8 cellular contexts compared by ENCODE assay signal in the genomic region with DNA sequence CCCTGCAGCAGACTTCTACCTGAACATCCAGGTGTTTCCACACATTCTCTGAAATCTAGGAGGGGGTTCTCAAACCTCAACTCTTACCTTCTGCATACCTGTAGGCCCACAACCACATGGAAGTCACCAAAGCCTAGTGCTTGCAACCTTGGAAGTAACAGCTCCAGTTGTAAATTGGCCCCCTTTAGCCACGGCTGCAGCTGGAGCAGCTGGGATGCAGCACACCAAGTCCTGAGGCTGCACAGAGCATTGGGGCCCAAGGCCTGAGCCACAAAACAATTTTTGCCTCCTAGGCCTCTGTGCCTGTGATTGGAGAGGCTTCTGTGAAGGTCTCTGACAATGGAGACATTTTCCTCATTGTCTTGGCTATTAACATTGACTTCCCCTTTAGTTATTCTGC.
"Had no signal": no experiment of that assay in that cellular context is flagged by ENCODE, and none has a peak within 500 bp of the region (broad histone marks: within the 10 kb centered on the region; RNA-seq: fewer than 3 reads in every experiment).

No MANE protein-coding gene starts in this region.

- H3K4me3 ChIP-seq: GM12878 had no signal

- ATAC-seq: GM12878 had no signal

- FAIRE-seq: G401.6, GM12878, GM12891, GM12892, GM18507, GM19239 had no signal

- DNase-seq: GDM1, GF-D8 had no signal
